Comparison of ENCODE assay signal across 5 cellular contexts in the genomic region with DNA sequence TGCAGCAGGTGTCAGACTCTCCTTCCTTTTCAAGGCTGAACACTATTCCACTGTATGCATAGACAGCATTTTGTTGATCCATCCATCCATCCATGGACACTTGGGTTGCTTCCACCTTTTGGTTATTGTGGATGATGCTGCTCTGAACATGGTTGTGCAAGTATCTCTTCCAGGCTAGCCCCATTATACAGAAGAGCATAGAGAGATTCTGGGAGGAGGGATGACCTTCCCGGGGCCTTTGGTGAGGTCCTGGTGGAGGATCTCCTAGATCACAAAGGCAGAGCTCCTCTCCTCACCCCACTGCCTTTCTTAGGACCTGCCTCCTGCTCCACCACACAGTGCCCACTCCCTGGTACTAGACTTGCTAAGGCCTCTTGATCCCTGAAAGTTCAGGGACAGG. TPM values are rescaled to one million over a fixed set of nuclear protein-coding genes. Genes with fewer than 3 reads are reported as not detected.
"Had no signal": no experiment of that assay in that cellular context is flagged by ENCODE, and none has a peak within 500 bp of the region (broad histone marks: within the 10 kb centered on the region; RNA-seq: fewer than 3 reads in every experiment).

No MANE protein-coding gene starts in this region.

RNA-seq across cellular contexts. Expression of gene KCNJ18, which starts 27.2 kb away (rescaled TPM):
- total RNA-seq: GM23338, H1, H9, HT-29, IMR-90 had no signal
